8 cellular contexts compared by ENCODE assay signal in the genomic region with DNA sequence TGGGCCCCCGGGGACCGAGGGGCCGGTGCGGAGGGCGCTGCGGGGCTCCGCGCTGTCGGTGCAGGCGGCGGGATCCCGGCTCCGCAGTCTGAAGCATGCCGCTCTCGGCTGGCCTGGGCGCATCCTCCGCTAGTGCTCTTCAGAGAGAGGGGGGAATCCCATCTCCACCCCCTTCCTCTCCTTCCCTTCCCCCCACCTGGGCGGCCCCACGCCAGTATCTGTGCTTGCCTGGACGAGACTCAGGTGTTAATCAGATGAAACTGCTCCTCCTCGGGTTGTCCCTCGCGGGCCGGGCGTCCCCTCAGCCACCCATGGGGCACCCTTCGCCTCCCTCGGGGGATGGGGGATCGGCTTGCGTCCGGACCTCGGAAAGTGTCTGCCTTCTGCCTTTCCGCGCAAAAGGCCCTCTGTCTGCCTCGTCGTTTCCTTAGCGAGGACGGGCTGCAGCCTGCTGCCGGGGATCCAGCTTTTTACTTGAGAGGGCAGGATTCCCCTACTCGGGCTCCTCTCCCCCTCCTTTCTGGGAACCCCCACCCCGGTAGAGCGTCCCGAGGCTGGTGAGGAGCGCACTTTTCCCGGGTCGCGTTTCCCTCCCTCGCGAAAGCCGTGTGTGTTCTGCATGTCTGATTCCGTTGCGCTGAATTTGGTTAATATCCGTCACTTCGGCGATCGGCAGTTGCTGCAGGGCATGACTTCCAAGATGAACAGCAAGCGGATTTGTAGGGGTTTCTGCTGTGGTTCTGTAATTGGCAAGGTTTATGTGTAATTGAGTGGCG. TPM values are rescaled to one million over a fixed set of nuclear protein-coding genes. Genes with fewer than 3 reads are reported as not detected.
A peak's percentile ranks its signal among the peaks of the same experiment; 100 is the strongest.
DNase-seq lines count a peak whose midpoint lies in the region; ATAC-seq and TF ChIP-seq lines count a peak whose summit lies in the region.

No MANE protein-coding gene starts in this region.

- H3K9me3 ChIP-seq in AG04450 (ENCODE audit: control insufficient read depth, insufficient read depth, low read length) = no peaks in the 10 kb centered on the region; the same call in 1 of the 2 replicates
- no peaks in the 10 kb centered on the region for H3K9me3 ChIP-seq in HUES48 (ENCODE audit: control insufficient read depth, insufficient read depth, low read length)
- no peaks in the 10 kb centered on the region for H3K9me3 ChIP-seq in iPS-20b (ENCODE audit: insufficient read depth, low read depth, low read length)
- H3K9me3 ChIP-seq in gastrocnemius medialis = no peaks in the 10 kb centered on the region

- H3K27me3 ChIP-seq in AG04450 (ENCODE audit: control insufficient read depth, insufficient read depth, low read length) = no peaks in the 10 kb centered on the region
- peaks cover 21% of the 10 kb centered on the region for H3K27me3 ChIP-seq in HUES48 (ENCODE audit: control insufficient read depth, insufficient read depth, low read length)
- H3K27me3 ChIP-seq in brain microvascular endothelial cell (replicated peaks) = no peaks in the 10 kb centered on the region
- H3K27me3 ChIP-seq in iPS-20b (ENCODE audit: insufficient read depth, low read length) = peaks cover 25% of the 10 kb centered on the region
- H3K27me3 ChIP-seq in gastrocnemius medialis = no peaks in the 10 kb centered on the region

- peak overlapping the region; percentile 94 for H3K4me3 ChIP-seq in AG04450 (ENCODE audit: low read depth, low read length)
- peak overlapping the region; percentile 86 for H3K4me3 ChIP-seq in HUES48 (ENCODE audit: low read depth, low read length)
- H3K4me3 ChIP-seq in brain microvascular endothelial cell (ENCODE audit: low read depth, low read length) = peak overlapping the region; percentile 88
- H3K4me3 ChIP-seq in iPS-20b (ENCODE audit: low read length) = peak overlapping the region; percentile 98
- H3K4me3 ChIP-seq in gastrocnemius medialis = peak overlapping the region; percentile 87 to 96 (median 92)

- H3K27ac ChIP-seq in AG04450 (ENCODE audit: low read depth, low read length) (no peak overlapping the region), HUES48 (ENCODE audit: low read depth, low read length) (peak overlapping the region; percentile 73), brain microvascular endothelial cell (no peak overlapping the region), iPS-20b (ENCODE audit: low read length) (no peak overlapping the region), gastrocnemius medialis (peak overlapping the region; percentile 95 to 100 (median 96))

- CTCF ChIA-PET in AG04450 (lab: Charles Lee) = interaction anchor here (0.5 to 3.1 kb wide), 3 partner anchors 11 to 752 kb away, joined by 3 to 23 read pairs (median 5); no protein-coding TSS in a partner anchor

- TF ChIP-seq POLR2A in gastrocnemius medialis (IDR thresholded peaks at IDR 0.05) = no peak

- ATAC-seq in GM18907 (IDR thresholded peaks at IDR 0.05; ENCODE audit: unreplicated experiment) (peak; percentile 35), gastrocnemius medialis (peak; percentile 31 to 35)

- POLR2A ChIA-PET in AG04450 (lab: Yijun Ruan, JAX) = interaction anchor here (0.6 kb wide), 1 partner anchor 126 kb away, joined by 6 read pairs; no protein-coding TSS in a partner anchor

- H3K9ac ChIP-seq in HUES48 (ENCODE audit: low read depth, low read length) = peak overlapping the region; percentile 55; the same call in 1 of the 2 replicates
- peak overlapping the region; percentile 64; the same call in 1 of the 2 replicates for H3K9ac ChIP-seq in iPS-20b (ENCODE audit: low read depth, low read length)

- in situ Hi-C loops in brain microvascular endothelial cell (cut with HindIII; ENCODE audit: low pct_ligation_motif_present, low sequenced_read_pairs) = no loop called here
- in situ Hi-C loops in gastrocnemius medialis (cut with MboI; ENCODE audit: low sequenced_read_pairs in 4 of 4) = no loop called here

- intact Hi-C loops in gastrocnemius medialis (cut with DNase I; ENCODE audit: low total_unique reads) = loop anchor here (5.0 to 10.0 kb wide), 5 partner anchors 112 to 1097 kb away; a partner anchor contains a TSS

- DNase-seq in AG04450 (ENCODE audit: low read depth, low spot score) (no peak), T1000 (lab: John Stamatoyannopoulos, UW) (peak; percentile 9), brain microvascular endothelial cell (peak; percentile 25), gastrocnemius medialis (peak; percentile 41 to 52), GDM1 (lab: John Stamatoyannopoulos, UW) (no peak)

- peaks cover 4% of the 10 kb centered on the region; the same call in 1 of the 2 replicates for H3K4me1 ChIP-seq in HUES48 (ENCODE audit: control insufficient read depth, insufficient read depth, low read length)
- H3K4me1 ChIP-seq in iPS-20b (ENCODE audit: insufficient read depth, low read length) = peaks cover 6% of the 10 kb centered on the region; the same call in 1 of the 2 replicates
- H3K4me1 ChIP-seq in gastrocnemius medialis = peaks cover 51 to 52% of the 10 kb centered on the region in 2 donors

- no peaks in the 10 kb centered on the region for H3K36me3 ChIP-seq in HUES48 (ENCODE audit: control insufficient read depth, insufficient read depth, low read length)
- H3K36me3 ChIP-seq in brain microvascular endothelial cell (replicated peaks) = no peaks in the 10 kb centered on the region
- H3K36me3 ChIP-seq in iPS-20b (ENCODE audit: insufficient read depth, low read depth, low read length) = no peaks in the 10 kb centered on the region
- H3K36me3 ChIP-seq in gastrocnemius medialis = no peaks in the 10 kb centered on the region

- TF ChIP-seq CTCF in AG04450 (IDR thresholded peaks at IDR 0.05; ENCODE audit: low read depth, low read length) = 0 out of 2 replicates have a peak, but pooled peaks have one; percentile 8
- TF ChIP-seq CTCF in brain microvascular endothelial cell (IDR thresholded peaks at IDR 0.05; ENCODE audit: low read depth, low read length, missing control alignments) = no peak
- no peak for TF ChIP-seq CTCF in gastrocnemius medialis (IDR thresholded peaks at IDR 0.05 in 4 of 5, conservative IDR thresholded peaks at IDR 0.05 in 1 of 5)

RNA-seq across cellular contexts. Expression of a gene that starts 1.1 kb away (rescaled TPM):
- 7.4 and 7.7 TPM in 2 replicates for polyA plus RNA-seq in AG04450 (2011; rRNA removed)
- 16.4 and 22.2 TPM in 2 replicates for polyA minus RNA-seq in AG04450 (2011; rRNA and poly(A)+ RNA removed)
- 10 to 100 TPM; 10.3 to 33.3 (median 23.5) TPM for total RNA-seq in gastrocnemius medialis

RNA-seq across cellular contexts. Expression of a gene that starts 22.9 kb away (rescaled TPM):
- polyA plus RNA-seq in AG04450 (2011; rRNA removed) = not detected in 2 replicates
- not detected in 2 replicates for polyA minus RNA-seq in AG04450 (2011; rRNA and poly(A)+ RNA removed)
- total RNA-seq in gastrocnemius medialis = not detected

Comparison
In these comparisons a context has a peak if more than half of its experiments do, and no peak if none do; other contexts are left out.
1. DNase-seq: peak in T1000 (single experiment), brain microvascular endothelial cell (single experiment) and gastrocnemius medialis (2 of 2); none in AG04450 (single experiment) and GDM1 (single experiment).
2. H3K27ac ChIP-seq: peak in HUES48 (single experiment) and gastrocnemius medialis (4 of 4); none in AG04450 (single experiment), brain microvascular endothelial cell (single experiment) and iPS-20b (single experiment).
3. Peak in every context shown above with its lines, with median percentiles within 50 percentile points of each other: H3K4me3 ChIP-seq.